Comparison of ENCODE assay signal across 22 cellular contexts in genomic region chr14:104577457-104578301, GRCh38. TPM values are rescaled to one million over a fixed set of nuclear protein-coding genes. Genes with fewer than 3 reads are reported as not detected.
DNase-seq lines count a peak whose midpoint lies in the region; TF ChIP-seq lines count a peak whose summit lies in the region.
"Had no signal": no experiment of that assay in that cellular context is flagged by ENCODE, and none has a peak within 500 bp of the region (broad histone marks: within the 10 kb centered on the region; RNA-seq: fewer than 3 reads in every experiment).

No MANE protein-coding gene starts in this region.

- H3K27me3 Mint-ChIP-seq in nephron progenitor cell (ENCODE audit: low read depth, poor library complexity), result peaks cover 8% of the 10 kb centered on the region
- H3K27me3 Mint-ChIP-seq in activated CD4-positive, alpha-beta memory T cell treated with anti-CD3 and anti-CD28 coated beads, Interleukin-2, amount 10 ng/mL, durations not matched to agents 7 days and 5 days, result no peaks in the 10 kb centered on the region

- no peak for TF ChIP-seq EP300 in transverse colon (IDR thresholded peaks at IDR 0.05; ENCODE audit: low read depth)

- H3K4me3 Mint-ChIP-seq in nephron progenitor cell, result peak overlapping the region; percentile 20
- no peak overlapping the region for H3K4me3 Mint-ChIP-seq in activated CD4-positive, alpha-beta memory T cell treated with anti-CD3 and anti-CD28 coated beads, Interleukin-2, amount 10 ng/mL, durations not matched to agents 7 days and 5 days
- H3K4me3 Mint-ChIP-seq: CD4-positive, alpha-beta T cell; HFFc6 had no signal

- no peaks in the 10 kb centered on the region for H3K36me3 Mint-ChIP-seq in nephron progenitor cell (ENCODE audit: low read depth)
- H3K36me3 Mint-ChIP-seq in activated CD4-positive, alpha-beta memory T cell treated with anti-CD3 and anti-CD28 coated beads, Interleukin-2, amount 10 ng/mL, durations not matched to agents 7 days and 5 days (ENCODE audit: low read depth), result no peaks in the 10 kb centered on the region

- H3K27me3 ChIP-seq in cardiac muscle cell (no peaks in the 10 kb centered on the region), right atrium auricular region (no peaks in the 10 kb centered on the region), transverse colon (peaks cover 2% of the 10 kb centered on the region), osteoblast (ENCODE audit: insufficient read depth, low read length) (peaks cover 15% of the 10 kb centered on the region)
- H3K27me3 ChIP-seq: BLaER1 had no signal

- H3K79me2 ChIP-seq in osteoblast (ENCODE audit: insufficient read depth, low read length), result no peaks in the 10 kb centered on the region

- H3K4me1 ChIP-seq in cardiac muscle cell (ENCODE audit: low read depth), result peaks cover 93% of the 10 kb centered on the region
- H3K4me1 ChIP-seq in right atrium auricular region, result peaks cover 0 to 61% of the 10 kb centered on the region in 2 donors
- peaks cover 0 to 52% (median 33%) of the 10 kb centered on the region in 4 donors for H3K4me1 ChIP-seq in transverse colon
- no peaks in the 10 kb centered on the region for H3K4me1 ChIP-seq in osteoblast (ENCODE audit: insufficient read depth, low read length)

- H3K9me3 ChIP-seq in cardiac muscle cell (ENCODE audit: low read depth), result no peaks in the 10 kb centered on the region
- no peaks in the 10 kb centered on the region for H3K9me3 ChIP-seq in right atrium auricular region
- no peaks in the 10 kb centered on the region for H3K9me3 ChIP-seq in transverse colon
- H3K9me3 ChIP-seq in osteoblast (ENCODE audit: low read depth, low read length), result no peaks in the 10 kb centered on the region
- H3K9me3 ChIP-seq: BLaER1 had no signal

- H3K9me3 Mint-ChIP-seq in nephron progenitor cell, result no peaks in the 10 kb centered on the region
- H3K9me3 Mint-ChIP-seq in activated CD4-positive, alpha-beta memory T cell treated with anti-CD3 and anti-CD28 coated beads, Interleukin-2, amount 10 ng/mL, durations not matched to agents 7 days and 5 days, result no peaks in the 10 kb centered on the region
- H3K9me3 Mint-ChIP-seq: CD4-positive, alpha-beta T cell; HFFc6 had no signal

- POLR2A ChIA-PET in activated CD4-positive, alpha-beta memory T cell treated with anti-CD3 and anti-CD28 coated beads, Interleukin-2, amount 10 ng/mL, durations not matched to agents 7 days and 5 days (lab: Charles Lee), result no interaction called here

- no peak for TF ChIP-seq POLR2A in transverse colon (IDR thresholded peaks at IDR 0.05)

- no peak overlapping the region for H3K4me2 ChIP-seq in osteoblast (ENCODE audit: insufficient read depth, low read length)

- TF ChIP-seq CTCF in cardiac muscle cell (IDR thresholded peaks at IDR 0.05; ENCODE audit: low read depth, low read length), result no peak
- no peak for TF ChIP-seq CTCF in right atrium auricular region (IDR thresholded peaks at IDR 0.05)
- no peak for TF ChIP-seq CTCF in nephron progenitor cell (IDR thresholded peaks at IDR 0.05)
- TF ChIP-seq CTCF in transverse colon (IDR thresholded peaks at IDR 0.05), result no peak
- no peak for TF ChIP-seq CTCF in osteoblast (IDR thresholded peaks at IDR 0.05; ENCODE audit: extremely low read depth, low read depth, low read length)

- WGBS in transverse colon (ENCODE audit: low coverage in 1 of 2), 2 donors, result 20 to 58% methylated on average over 1 to 30 of the region's 32 CpGs

- no peaks in the 10 kb centered on the region for H4K20me1 ChIP-seq in osteoblast (ENCODE audit: insufficient read depth, low read length)
- H4K20me1 ChIP-seq: BLaER1 had no signal

- H3K27ac Mint-ChIP-seq in nephron progenitor cell, result no peak overlapping the region
- no peak overlapping the region for H3K27ac Mint-ChIP-seq in activated CD4-positive, alpha-beta memory T cell treated with anti-CD3 and anti-CD28 coated beads, Interleukin-2, amount 10 ng/mL, durations not matched to agents 7 days and 5 days
- H3K27ac Mint-ChIP-seq: CD4-positive, alpha-beta T cell; HFFc6 had no signal

- peak overlapping the region; percentile 97 for H3K27ac ChIP-seq in cardiac muscle cell
- H3K27ac ChIP-seq in right atrium auricular region, result no peak overlapping the region
- H3K27ac ChIP-seq in transverse colon, result peak overlapping the region; percentile 52 to 74 (median 72)
- H3K27ac ChIP-seq in osteoblast (ENCODE audit: low read depth, low read length), result no peak overlapping the region
- H3K27ac ChIP-seq: 22Rv1, BLaER1 had no signal

- in situ Hi-C loops in transverse colon (cut with MboI; ENCODE audit: low pct_ligation_motif_present in 1 of 4, low pct_unique_long_range_greater_than_20kb in 1 of 4, low sequenced_read_pairs in 3 of 4), result no loop called here

- H3K4me1 Mint-ChIP-seq in nephron progenitor cell, result peaks cover 81% of the 10 kb centered on the region
- H3K4me1 Mint-ChIP-seq in activated CD4-positive, alpha-beta memory T cell treated with anti-CD3 and anti-CD28 coated beads, Interleukin-2, amount 10 ng/mL, durations not matched to agents 7 days and 5 days, result no peaks in the 10 kb centered on the region

- H3K4me3 ChIP-seq in cardiac muscle cell (no peak overlapping the region), right atrium auricular region (no peak overlapping the region), transverse colon (no peak overlapping the region), osteoblast (ENCODE audit: insufficient read depth, low read length) (no peak overlapping the region)
- H3K4me3 ChIP-seq: BLaER1 had no signal

- H2AFZ ChIP-seq in osteoblast (ENCODE audit: low read length), result no peak overlapping the region

- intact Hi-C loops in transverse colon (cut with DNase I; ENCODE audit: low total_unique reads), result no loop called here

- no peak for DNase-seq in cardiac muscle cell (ENCODE audit: low read depth in 1 of 2, low spot score in 1 of 2)
- no peak for DNase-seq in right atrium auricular region (ENCODE audit: low spot score)
- DNase-seq in left kidney (ENCODE audit: low read depth, low spot score), result peak; percentile 74
- peak; percentile 80 for DNase-seq in nephron progenitor cell
- peak; percentile 65 for DNase-seq in transverse colon
- DNase-seq in activated CD4-positive, alpha-beta memory T cell treated with anti-CD3 and anti-CD28 coated beads, Interleukin-2, amount 10 ng/mL, durations not matched to agents 7 days and 5 days, result no peak
- DNase-seq in activated effector memory CD4-positive, alpha-beta T cell treated with anti-CD3 and anti-CD28 coated beads, Interleukin-2, amount 50 U/mL, for 16 hours, result no peak
- DNase-seq in osteoblast (ENCODE audit: insufficient read length, low spot score, missing footprints), result no peak
- DNase-seq: ACHN; CD4-positive, alpha-beta T cell; COR-L47; DMS79 treated with DMSO at 0.1 percent for 48 hours; H7; HFFc6; MV-4-11; NCI-H1105 treated with DMSO at 0.1 percent for 48 hours; NCI-H2081 treated with DMSO at 0.1 percent for 48 hours; NCI-H526 treated with DMSO at 0.1 percent for 48 hours; OCI-M1 had no signal

- CTCF ChIA-PET in activated CD4-positive, alpha-beta memory T cell treated with anti-CD3 and anti-CD28 coated beads, Interleukin-2, amount 10 ng/mL, durations not matched to agents 7 days and 5 days (lab: Charles Lee), result no interaction called here

- H3K36me3 ChIP-seq in cardiac muscle cell (no peaks in the 10 kb centered on the region), right atrium auricular region (no peaks in the 10 kb centered on the region), transverse colon (no peaks in the 10 kb centered on the region), osteoblast (ENCODE audit: insufficient read depth, low read length) (no peaks in the 10 kb centered on the region)
- H3K36me3 ChIP-seq: BLaER1 had no signal

RNA-seq across cellular contexts. Expression of gene C14orf180, which starts 1.9 kb away (rescaled TPM):
- 17.1 and 18.4 TPM in 2 replicates for total RNA-seq in cardiac muscle cell
- polyA plus RNA-seq in cardiac muscle cell, result 13.3 and 19.7 TPM in 2 replicates
- total RNA-seq in right atrium auricular region, result 100 to 1,000 TPM in 1 of 2 donors, 10 to 100 TPM in 1; 59.5 to 135 TPM
- 1 to 10 TPM in 2 of 4 donors, under 1 TPM in 1, not detected in 1; 0.32 to 2.3 (median 1.1) TPM for total RNA-seq in transverse colon
- not detected for total RNA-seq in activated CD4-positive, alpha-beta memory T cell treated with anti-CD3 and anti-CD28 coated beads, Interleukin-2, amount 10 ng/mL, durations not matched to agents 7 days and 5 days
- total RNA-seq in osteoblast, result not detected in 2 replicates
- total RNA-seq: CD4-positive, alpha-beta T cell; H7; HFFc6; HT1080 had no signal

RNA-seq across cellular contexts. Expression of gene TMEM179, which starts 26.9 kb away (rescaled TPM):
- total RNA-seq in cardiac muscle cell (3.6 and 6.9 TPM in 2 replicates), right atrium auricular region (1 to 10 TPM in 1 of 2 donors, under 1 TPM in 1; 0.52 to 2.2 TPM), transverse colon (10 to 100 TPM in 1 of 4 donors, 1 to 10 TPM in 2, not detected in 1; 1.1 to 10.5 (median 1.4) TPM), osteoblast (not detected in 2 replicates)
- polyA plus RNA-seq in cardiac muscle cell, result 4.7 and 8.6 TPM in 2 replicates
- not detected for total RNA-seq in activated CD4-positive, alpha-beta memory T cell treated with anti-CD3 and anti-CD28 coated beads, Interleukin-2, amount 10 ng/mL, durations not matched to agents 7 days and 5 days
- total RNA-seq: CD4-positive, alpha-beta T cell; HFFc6 had no signal

Comparison
In these comparisons a context has a peak if more than half of its experiments do, and no peak if none do; other contexts are left out.
1. H3K27ac ChIP-seq: peak in cardiac muscle cell (single experiment) and transverse colon (4 of 4); none in right atrium auricular region (0 of 2) and osteoblast (single experiment).
2. DNase-seq: peak in left kidney (single experiment), nephron progenitor cell (single experiment) and transverse colon (single experiment); none in cardiac muscle cell (0 of 2), right atrium auricular region (single experiment), activated CD4-positive, alpha-beta memory T cell treated with anti-CD3 and anti-CD28 coated beads, Interleukin-2, amount 10 ng/mL, durations not matched to agents 7 days and 5 days (single experiment), activated effector memory CD4-positive, alpha-beta T cell treated with anti-CD3 and anti-CD28 coated beads, Interleukin-2, amount 50 U/mL, for 16 hours (single experiment) and osteoblast (single experiment).